2 cellular contexts compared by ENCODE assay signal in genomic region chr13:97240789-97241734, GRCh38.
TF ChIP-seq lines count a peak whose summit lies in the region.

No MANE protein-coding gene starts in this region.

TF ChIP-seq in GM23338, 12 proteins besides CTCF, POLR2A, EP300 and RAD21:
- TF ChIP-seq ZNF462 (CRISPR knock-in tag; IDR thresholded peaks at IDR 0.05) (no peak), EZH2 (IDR thresholded peaks at IDR 0.05; ENCODE audit: low read depth, unreplicated experiment) (no peak), REST (IDR thresholded peaks at IDR 0.05; ENCODE audit: unreplicated experiment) (no peak), STAT1 (IDR thresholded peaks at IDR 0.05; ENCODE audit: unreplicated experiment) (no peak), JUNB (IDR thresholded peaks at IDR 0.05; ENCODE audit: unreplicated experiment) (no peak), EZH2phosphoT487 (IDR thresholded peaks at IDR 0.05; ENCODE audit: unreplicated experiment) (no peak), POLR2AphosphoS5 (IDR thresholded peaks at IDR 0.05; ENCODE audit: low read depth) (no peak)

TF ChIP-seq in H1, 55 proteins besides CTCF, POLR2A, EP300 and RAD21:
- no peak for TF ChIP-seq SIX5 (IDR thresholded peaks at IDR 0.05; ENCODE audit: low read depth, low read length)
